In genomic region chr2:3465844-3466481, GRCh38 we compare ENCODE assay signal across 1 cellular context.
A peak's percentile ranks its signal among the peaks of the same experiment; 100 is the strongest.
TF ChIP-seq lines count a peak whose summit lies in the region.

No MANE protein-coding gene starts in this region.

TF ChIP-seq in HepG2, 621 proteins besides CTCF, POLR2A, EP300 and RAD21 (continued from another document and continues in another):
- TF ChIP-seq CEBPZ (IDR thresholded peaks at IDR 0.05; ENCODE audit: low read length) (no peak), NFE2L2 (IDR thresholded peaks at IDR 0.05; ENCODE audit: low read length) (0 out of 2 replicates have a peak, but pooled peaks have one; percentile 27), ZNF234 (CRISPR knock-in tag; conservative IDR thresholded peaks at IDR 0.05) (no peak), NR2F2 (IDR thresholded peaks at IDR 0.05; ENCODE audit: borderline replicate concordance, low read depth) (peak; percentile 76), XBP1 (CRISPR knock-in tag; IDR thresholded peaks at IDR 0.05) (no peak), HOXD1 (CRISPR knock-in tag; IDR thresholded peaks at IDR 0.05) (no peak), ZKSCAN5 (CRISPR knock-in tag; IDR thresholded peaks at IDR 0.05) (no peak), ZNF232 (CRISPR knock-in tag; IDR thresholded peaks at IDR 0.05; ENCODE audit: borderline replicate concordance) (no peak), PHF21A (CRISPR knock-in tag; IDR thresholded peaks at IDR 0.05) (peak; percentile 98), BORCS8-MEF2B (CRISPR knock-in tag; IDR thresholded peaks at IDR 0.05) (peak; percentile 80; the same call in 1 of the 2 replicates), NCOR1 (IDR thresholded peaks at IDR 0.05; ENCODE audit: borderline replicate concordance, low read length) (peak; percentile 96), MTA3 (CRISPR knock-in tag; IDR thresholded peaks at IDR 0.05) (no peak), ZNF143 (CRISPR knock-in tag; IDR thresholded peaks at IDR 0.05) (0 out of 2 replicates have a peak, but pooled peaks have one; percentile 19), ZZZ3 (CRISPR knock-in tag; IDR thresholded peaks at IDR 0.05; ENCODE audit: borderline replicate concordance) (no peak), ZNF329 (CRISPR knock-in tag; IDR thresholded peaks at IDR 0.05; ENCODE audit: low read depth) (no peak; the same call in 1 of the 2 replicates), NR1H2 (CRISPR knock-in tag; IDR thresholded peaks at IDR 0.05; ENCODE audit: borderline replicate concordance, low read depth) (no peak), BCL3 (CRISPR knock-in tag; IDR thresholded peaks at IDR 0.05) (peak; percentile 64; the same call in 1 of the 2 replicates), GLI4 (CRISPR knock-in tag; IDR thresholded peaks at IDR 0.05; ENCODE audit: borderline replicate concordance) (no peak), LCORL (IDR thresholded peaks at IDR 0.05) (peak; percentile 76), LCORL (CRISPR knock-in tag; IDR thresholded peaks at IDR 0.05) (peak; percentile 99), IRF9 (CRISPR knock-in tag; IDR thresholded peaks at IDR 0.05; ENCODE audit: borderline replicate concordance) (no peak), ZNF30 (CRISPR knock-in tag; IDR thresholded peaks at IDR 0.05) (no peak), ZNF644 (CRISPR knock-in tag; IDR thresholded peaks at IDR 0.05; ENCODE audit: low read depth) (no peak), NFE2 (CRISPR knock-in tag; IDR thresholded peaks at IDR 0.05) (no peak), ZNF546 (CRISPR knock-in tag; conservative IDR thresholded peaks at IDR 0.05) (no peak), AGO1 (IDR thresholded peaks at IDR 0.05; ENCODE audit: low read depth, low read length, poor library complexity, severe bottlenecking) (no peak), SSRP1 (CRISPR knock-in tag; IDR thresholded peaks at IDR 0.05) (no peak), NCOA5 (CRISPR knock-in tag; IDR thresholded peaks at IDR 0.05) (no peak), NR2C2 (CRISPR knock-in tag; IDR thresholded peaks at IDR 0.05; ENCODE audit: borderline replicate concordance) (peak; percentile 84; the same call in 1 of the 2 replicates), ZNF276 (CRISPR knock-in tag; IDR thresholded peaks at IDR 0.05; ENCODE audit: low read depth) (0 out of 2 replicates have a peak, but pooled peaks have one; percentile 80), KLF13 (CRISPR knock-in tag; IDR thresholded peaks at IDR 0.05) (no peak), MYNN (CRISPR knock-in tag; IDR thresholded peaks at IDR 0.05; ENCODE audit: low read depth) (no peak), SATB2 (CRISPR knock-in tag; IDR thresholded peaks at IDR 0.05) (no peak), ZNF17 (CRISPR knock-in tag; IDR thresholded peaks at IDR 0.05) (no peak), CHCHD3 (CRISPR knock-in tag; IDR thresholded peaks at IDR 0.05) (no peak), ZNF468 (CRISPR knock-in tag; IDR thresholded peaks at IDR 0.05) (peak; percentile 90), ZNF687 (CRISPR knock-in tag; IDR thresholded peaks at IDR 0.05) (peak; percentile 84), SRSF1 (optimal IDR thresholded peaks at IDR 0.05; ENCODE audit: low read depth, low read length) (no peak)
- TF ChIP-seq, protein P1, sequence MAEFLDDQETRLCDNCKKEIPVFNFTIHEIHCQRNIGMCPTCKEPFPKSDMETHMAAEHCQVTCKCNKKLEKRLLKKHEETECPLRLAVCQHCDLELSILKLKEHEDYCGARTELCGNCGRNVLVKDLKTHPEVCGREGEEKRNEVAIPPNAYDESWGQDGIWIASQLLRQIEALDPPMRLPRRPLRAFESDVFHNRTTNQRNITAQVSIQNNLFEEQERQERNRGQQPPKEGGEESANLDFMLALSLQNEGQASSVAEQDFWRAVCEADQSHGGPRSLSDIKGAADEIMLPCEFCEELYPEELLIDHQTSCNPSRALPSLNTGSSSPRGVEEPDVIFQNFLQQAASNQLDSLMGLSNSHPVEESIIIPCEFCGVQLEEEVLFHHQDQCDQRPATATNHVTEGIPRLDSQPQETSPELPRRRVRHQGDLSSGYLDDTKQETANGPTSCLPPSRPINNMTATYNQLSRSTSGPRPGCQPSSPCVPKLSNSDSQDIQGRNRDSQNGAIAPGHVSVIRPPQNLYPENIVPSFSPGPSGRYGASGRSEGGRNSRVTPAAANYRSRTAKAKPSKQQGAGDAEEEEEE (CRISPR knock-in tag; IDR thresholded peaks at IDR 0.05; ENCODE audit: borderline replicate concordance), result no peak
- TF ChIP-seq, protein P2, sequence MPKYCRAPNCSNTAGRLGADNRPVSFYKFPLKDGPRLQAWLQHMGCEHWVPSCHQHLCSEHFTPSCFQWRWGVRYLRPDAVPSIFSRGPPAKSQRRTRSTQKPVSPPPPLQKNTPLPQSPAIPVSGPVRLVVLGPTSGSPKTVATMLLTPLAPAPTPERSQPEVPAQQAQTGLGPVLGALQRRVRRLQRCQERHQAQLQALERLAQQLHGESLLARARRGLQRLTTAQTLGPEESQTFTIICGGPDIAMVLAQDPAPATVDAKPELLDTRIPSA (CRISPR knock-in tag; IDR thresholded peaks at IDR 0.05; ENCODE audit: borderline replicate concordance), result no peak
- TF ChIP-seq, protein P3, sequence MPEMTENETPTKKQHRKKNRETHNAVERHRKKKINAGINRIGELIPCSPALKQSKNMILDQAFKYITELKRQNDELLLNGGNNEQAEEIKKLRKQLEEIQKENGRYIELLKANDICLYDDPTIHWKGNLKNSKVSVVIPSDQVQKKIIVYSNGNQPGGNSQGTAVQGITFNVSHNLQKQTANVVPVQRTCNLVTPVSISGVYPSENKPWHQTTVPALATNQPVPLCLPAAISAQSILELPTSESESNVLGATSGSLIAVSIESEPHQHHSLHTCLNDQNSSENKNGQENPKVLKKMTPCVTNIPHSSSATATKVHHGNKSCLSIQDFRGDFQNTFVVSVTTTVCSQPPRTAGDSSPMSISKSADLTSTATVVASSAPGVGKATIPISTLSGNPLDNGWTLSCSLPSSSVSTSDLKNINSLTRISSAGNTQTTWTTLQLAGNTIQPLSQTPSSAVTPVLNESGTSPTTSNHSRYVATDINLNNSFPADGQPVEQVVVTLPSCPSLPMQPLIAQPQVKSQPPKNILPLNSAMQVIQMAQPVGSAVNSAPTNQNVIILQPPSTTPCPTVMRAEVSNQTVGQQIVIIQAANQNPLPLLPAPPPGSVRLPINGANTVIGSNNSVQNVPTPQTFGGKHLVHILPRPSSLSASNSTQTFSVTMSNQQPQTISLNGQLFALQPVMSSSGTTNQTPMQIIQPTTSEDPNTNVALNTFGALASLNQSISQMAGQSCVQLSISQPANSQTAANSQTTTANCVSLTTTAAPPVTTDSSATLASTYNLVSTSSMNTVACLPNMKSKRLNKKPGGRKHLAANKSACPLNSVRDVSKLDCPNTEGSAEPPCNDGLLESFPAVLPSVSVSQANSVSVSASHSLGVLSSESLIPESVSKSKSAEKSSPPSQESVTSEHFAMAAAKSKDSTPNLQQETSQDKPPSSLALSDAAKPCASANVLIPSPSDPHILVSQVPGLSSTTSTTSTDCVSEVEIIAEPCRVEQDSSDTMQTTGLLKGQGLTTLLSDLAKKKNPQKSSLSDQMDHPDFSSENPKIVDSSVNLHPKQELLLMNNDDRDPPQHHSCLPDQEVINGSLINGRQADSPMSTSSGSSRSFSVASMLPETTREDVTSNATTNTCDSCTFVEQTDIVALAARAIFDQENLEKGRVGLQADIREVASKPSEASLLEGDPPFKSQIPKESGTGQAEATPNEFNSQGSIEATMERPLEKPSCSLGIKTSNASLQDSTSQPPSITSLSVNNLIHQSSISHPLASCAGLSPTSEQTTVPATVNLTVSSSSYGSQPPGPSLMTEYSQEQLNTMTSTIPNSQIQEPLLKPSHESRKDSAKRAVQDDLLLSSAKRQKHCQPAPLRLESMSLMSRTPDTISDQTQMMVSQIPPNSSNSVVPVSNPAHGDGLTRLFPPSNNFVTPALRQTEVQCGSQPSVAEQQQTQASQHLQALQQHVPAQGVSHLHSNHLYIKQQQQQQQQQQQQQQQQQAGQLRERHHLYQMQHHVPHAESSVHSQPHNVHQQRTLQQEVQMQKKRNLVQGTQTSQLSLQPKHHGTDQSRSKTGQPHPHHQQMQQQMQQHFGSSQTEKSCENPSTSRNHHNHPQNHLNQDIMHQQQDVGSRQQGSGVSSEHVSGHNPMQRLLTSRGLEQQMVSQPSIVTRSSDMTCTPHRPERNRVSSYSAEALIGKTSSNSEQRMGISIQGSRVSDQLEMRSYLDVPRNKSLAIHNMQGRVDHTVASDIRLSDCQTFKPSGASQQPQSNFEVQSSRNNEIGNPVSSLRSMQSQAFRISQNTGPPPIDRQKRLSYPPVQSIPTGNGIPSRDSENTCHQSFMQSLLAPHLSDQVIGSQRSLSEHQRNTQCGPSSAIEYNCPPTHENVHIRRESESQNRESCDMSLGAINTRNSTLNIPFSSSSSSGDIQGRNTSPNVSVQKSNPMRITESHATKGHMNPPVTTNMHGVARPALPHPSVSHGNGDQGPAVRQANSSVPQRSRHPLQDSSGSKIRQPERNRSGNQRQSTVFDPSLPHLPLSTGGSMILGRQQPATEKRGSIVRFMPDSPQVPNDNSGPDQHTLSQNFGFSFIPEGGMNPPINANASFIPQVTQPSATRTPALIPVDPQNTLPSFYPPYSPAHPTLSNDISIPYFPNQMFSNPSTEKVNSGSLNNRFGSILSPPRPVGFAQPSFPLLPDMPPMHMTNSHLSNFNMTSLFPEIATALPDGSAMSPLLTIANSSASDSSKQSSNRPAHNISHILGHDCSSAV (CRISPR knock-in tag; IDR thresholded peaks at IDR 0.05; ENCODE audit: borderline replicate concordance), result no peak
